Comparison of ENCODE assay signal across 11 cellular contexts in the genomic region with DNA sequence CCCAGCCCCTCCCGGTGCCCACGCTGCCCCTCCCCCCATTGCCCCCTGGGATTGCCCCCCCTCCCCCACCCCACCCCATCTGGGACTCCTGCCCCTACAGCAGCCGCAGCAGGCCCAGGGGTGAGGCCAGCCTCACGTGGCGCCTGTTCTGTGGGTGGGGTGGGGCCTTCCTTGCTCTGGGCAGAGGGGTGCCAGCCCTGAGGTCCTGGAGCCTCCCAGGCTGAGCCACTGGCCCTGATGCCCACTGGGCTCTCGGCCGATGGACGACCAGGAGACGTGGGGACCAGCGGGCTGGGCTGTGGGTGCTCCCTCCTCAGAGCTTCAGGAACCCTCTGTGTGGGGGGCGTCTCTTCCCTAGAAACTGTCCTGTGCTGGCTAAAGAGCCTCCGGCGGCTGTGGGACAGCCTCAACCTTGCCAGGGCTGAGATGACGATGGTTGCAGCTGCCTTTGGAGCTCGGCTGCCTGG. TPM values are rescaled to one million over a fixed set of nuclear protein-coding genes. Genes with fewer than 3 reads are reported as not detected.
DNase-seq lines count a peak whose midpoint lies in the region; ATAC-seq and TF ChIP-seq lines count a peak whose summit lies in the region.
"Had no signal": no experiment of that assay in that cellular context is flagged by ENCODE, and none has a peak within 500 bp of the region (broad histone marks: within the 10 kb centered on the region; RNA-seq: fewer than 3 reads in every experiment).

No MANE protein-coding gene starts in this region.

- no peaks in the 10 kb centered on the region for H3K9me3 ChIP-seq in right lobe of liver
- no peaks in the 10 kb centered on the region for H3K9me3 ChIP-seq in upper lobe of right lung

- no peaks in the 10 kb centered on the region for H3K27me3 ChIP-seq in right lobe of liver
- H3K27me3 ChIP-seq in upper lobe of right lung: peaks cover 14% of the 10 kb centered on the region

- no peak for TF ChIP-seq CTCF in right lobe of liver (IDR thresholded peaks at IDR 0.05)
- no peak for TF ChIP-seq CTCF in upper lobe of right lung (IDR thresholded peaks at IDR 0.05)

- H3K4me3 ChIP-seq in right lobe of liver (no peak overlapping the region), upper lobe of right lung (no peak overlapping the region)

- peaks cover 32% of the 10 kb centered on the region for H3K27me3 Mint-ChIP-seq in stimulated activated naive CD8-positive, alpha-beta T cell treated with anti-CD3 and anti-CD28 coated beads, Interleukin-15, amount 100 ng/mL, for 72 hours
- no peaks in the 10 kb centered on the region for H3K27me3 Mint-ChIP-seq in activated T-helper 17 cell treated with anti-CD3 and anti-CD28 coated beads, Interleukin-2, amount 50 U/mL, for 72 hours

- WGBS in right lobe of liver (ENCODE audit: insufficient coverage, low coverage, low lambda C conversion rate, missing lambda C conversion rate): no CpG with 5 or more reads among the region's 15 CpGs

- H3K9me3 Mint-ChIP-seq in stimulated activated naive CD8-positive, alpha-beta T cell treated with anti-CD3 and anti-CD28 coated beads, Interleukin-15, amount 100 ng/mL, for 72 hours: peaks cover 7 to 11% of the 10 kb centered on the region in 2 donors
- H3K9me3 Mint-ChIP-seq in activated T-helper 17 cell treated with anti-CD3 and anti-CD28 coated beads, Interleukin-2, amount 50 U/mL, for 72 hours: no peaks in the 10 kb centered on the region
- H3K9me3 Mint-ChIP-seq: CD4-positive, alpha-beta memory T cell; immature natural killer cell had no signal

- H3K36me3 ChIP-seq in right lobe of liver (no peaks in the 10 kb centered on the region), upper lobe of right lung (no peaks in the 10 kb centered on the region)

- H3K27ac Mint-ChIP-seq in stimulated activated naive CD8-positive, alpha-beta T cell treated with anti-CD3 and anti-CD28 coated beads, Interleukin-15, amount 100 ng/mL, for 72 hours: no peak overlapping the region
- no peak overlapping the region for H3K27ac Mint-ChIP-seq in activated T-helper 17 cell treated with anti-CD3 and anti-CD28 coated beads, Interleukin-2, amount 50 U/mL, for 72 hours
- H3K27ac Mint-ChIP-seq: CD4-positive, alpha-beta memory T cell had no signal

- no peak overlapping the region for H3K4me3 Mint-ChIP-seq in stimulated activated naive CD8-positive, alpha-beta T cell treated with anti-CD3 and anti-CD28 coated beads, Interleukin-15, amount 100 ng/mL, for 72 hours
- H3K4me3 Mint-ChIP-seq in activated T-helper 17 cell treated with anti-CD3 and anti-CD28 coated beads, Interleukin-2, amount 50 U/mL, for 72 hours: no peak overlapping the region

- no peak for DNase-seq in stimulated activated naive CD8-positive, alpha-beta T cell treated with anti-CD3 and anti-CD28 coated beads, Interleukin-15, amount 100 ng/mL, for 72 hours
- no peak for DNase-seq in stimulated activated naive CD8-positive, alpha-beta T cell treated with anti-CD3 and anti-CD28 coated beads, Interleukin-15, Interleukin-2, amounts not matched to agents 100 U/mL and 50 U/mL, for 24 hours
- DNase-seq in right lobe of liver (no peak), upper lobe of right lung (no peak), germinal center (ENCODE audit: low spot score) (no peak), NCI-H510A treated with DMSO at 0.1 percent for 48 hours (lab: John Stamatoyannopoulos, UW) (no peak), SKM-1 treated with dmso at 0.1 percent for 144 hours (lab: John Stamatoyannopoulos, UW; ENCODE audit: unreplicated experiment) (no peak)

- H3K36me3 Mint-ChIP-seq in activated T-helper 17 cell treated with anti-CD3 and anti-CD28 coated beads, Interleukin-2, amount 50 U/mL, for 72 hours (ENCODE audit: low read depth): no peaks in the 10 kb centered on the region
- H3K36me3 Mint-ChIP-seq: CD4-positive, alpha-beta memory T cell; immature natural killer cell had no signal

- H3K4me1 Mint-ChIP-seq in stimulated activated naive CD8-positive, alpha-beta T cell treated with anti-CD3 and anti-CD28 coated beads, Interleukin-15, amount 100 ng/mL, for 72 hours: peaks cover 38% of the 10 kb centered on the region
- H3K4me1 Mint-ChIP-seq in activated T-helper 17 cell treated with anti-CD3 and anti-CD28 coated beads, Interleukin-2, amount 50 U/mL, for 72 hours: no peaks in the 10 kb centered on the region

- intact Hi-C loops in right lobe of liver (cut with DNase I): loop anchor here (5.0 to 10.0 kb wide), 3 partner anchors 121 to 171 kb away; no protein-coding TSS in a partner anchor
- intact Hi-C loops in upper lobe of right lung (cut with DNase I): loop anchor here (10.0 kb wide), 1 partner anchor 163 kb away; a partner anchor contains a TSS

- no peak for TF ChIP-seq POLR2A in right lobe of liver (IDR thresholded peaks at IDR 0.05)

- peaks cover 0 to 25% (median 12%) of the 10 kb centered on the region in 4 donors for H3K4me1 ChIP-seq in right lobe of liver
- peaks cover 5% of the 10 kb centered on the region for H3K4me1 ChIP-seq in upper lobe of right lung

- peak; percentile 43 for ATAC-seq in stimulated activated naive CD8-positive, alpha-beta T cell treated with anti-CD3 and anti-CD28 coated beads, Interleukin-15, amount 100 ng/mL, for 72 hours
- ATAC-seq in stimulated activated naive CD8-positive, alpha-beta T cell treated with anti-CD3 and anti-CD28 coated beads, Interleukin-15, Interleukin-2, amounts not matched to agents 100 U/mL and 50 U/mL, for 24 hours: no peak
- peak; percentile 42 for ATAC-seq in activated T-helper 17 cell treated with anti-CD3 and anti-CD28 coated beads, Interleukin-2, amount 50 U/mL, for 72 hours (replicated peaks)
- ATAC-seq in right lobe of liver (peak; percentile 23 to 37 (median 28)), upper lobe of right lung (peak; percentile 0)

- H3K27ac ChIP-seq in right lobe of liver (no peak overlapping the region), upper lobe of right lung (no peak overlapping the region)

RNA-seq across cellular contexts. Expression of a gene that starts 5.8 kb away (rescaled TPM):
- 10 to 100 TPM; 15.7 to 18.8 TPM for total RNA-seq in activated T-helper 17 cell treated with anti-CD3 and anti-CD28 coated beads, Interleukin-2, amount 50 U/mL, for 72 hours
- total RNA-seq in right lobe of liver (1 to 10 TPM; 4.0 to 7.7 (median 6.4) TPM), upper lobe of right lung (9.7 TPM)

RNA-seq across cellular contexts. Expression of a gene that starts 47.5 kb away (rescaled TPM):
- not detected for total RNA-seq in activated T-helper 17 cell treated with anti-CD3 and anti-CD28 coated beads, Interleukin-2, amount 50 U/mL, for 72 hours
- total RNA-seq in right lobe of liver: not detected
- total RNA-seq in upper lobe of right lung: 0.55 TPM
- total RNA-seq: CD4-positive, alpha-beta memory T cell; endothelial cell of umbilical vein had no signal

RNA-seq across cellular contexts. Expression of a gene that starts 52.0 kb away (rescaled TPM):
- under 1 TPM in 1 of 2 donors, not detected in 1; 0.11 TPM for total RNA-seq in activated T-helper 17 cell treated with anti-CD3 and anti-CD28 coated beads, Interleukin-2, amount 50 U/mL, for 72 hours
- not detected for total RNA-seq in right lobe of liver
- not detected for total RNA-seq in upper lobe of right lung
- total RNA-seq: CD4-positive, alpha-beta memory T cell; endothelial cell of umbilical vein had no signal
